ENCODE assay signal across 1 cellular context in genomic region chr4:109729563-109730293, GRCh38.
TF ChIP-seq lines count a peak whose summit lies in the region.

Gene PLA2G12A, minus strand, starts transcription at chr4:109730070. Its CDS starts 261 bp downstream, at chr4:109729809.

TF ChIP-seq in H1, 55 proteins besides CTCF, POLR2A, EP300 and RAD21 (continued from another document):
- TF ChIP-seq RFX5 (IDR thresholded peaks at IDR 0.05; ENCODE audit: borderline replicate concordance, low read depth, low read length) (no peak), KDM4A (IDR thresholded peaks at IDR 0.05; ENCODE audit: low read depth, low read length, severe bottlenecking) (peak; percentile 48), USF2 (IDR thresholded peaks at IDR 0.05; ENCODE audit: low read length) (peak; percentile 51; the same call in 1 of the 2 replicates), SP4 (IDR thresholded peaks at IDR 0.05; ENCODE audit: low read length) (no peak; the same call in 1 of the 2 replicates), HDAC2 (IDR thresholded peaks at IDR 0.05; ENCODE audit: borderline replicate concordance in 1 of 2, low read depth in 2 of 2, low read length in 2 of 2) (peak in 1 of 2 experiments; percentile 62; a peak in 2 of 4 replicates), NRF1 (IDR thresholded peaks at IDR 0.05; ENCODE audit: low read depth, low read length) (peak; percentile 73)
